ENCODE assay signal across 14 cellular contexts in genomic region chrX:49344496-49345175, GRCh38. TPM values are rescaled to one million over a fixed set of nuclear protein-coding genes. Genes with fewer than 3 reads are reported as not detected.
"Had no signal": no experiment of that assay in that cellular context is flagged by ENCODE, and none has a peak within 500 bp of the region (broad histone marks: within the 10 kb centered on the region; RNA-seq: fewer than 3 reads in every experiment).

No MANE protein-coding gene starts in this region.

RNA-seq across cellular contexts. Expression of gene GAGE13, which starts 13.3 kb away (rescaled TPM):
- total RNA-seq: activated B cell treated with CpG ODN at 0.5 μM for 24 hours; activated CD4-positive, alpha-beta memory T cell treated with anti-CD3 and anti-CD28 coated beads for 36 hours; activated CD4-positive, alpha-beta memory T cell treated with anti-CD3 and anti-CD28 coated beads, Interleukin-2, amount 10 ng/mL, durations not matched to agents 7 days and 5 days; activated CD4-positive, alpha-beta T cell treated with anti-CD3 and anti-CD28 coated beads for 36 hours; activated CD4-positive, alpha-beta T cell treated with anti-CD3 and anti-CD28 coated beads, Interleukin-2, amount 10 ng/mL, durations not matched to agents 7 days and 5 days; activated CD8-positive, alpha-beta memory T cell treated with anti-CD3 and anti-CD28 coated beads for 36 hours; activated CD8-positive, alpha-beta memory T cell treated with anti-CD3 and anti-CD28 coated beads, Interleukin-2, amount 10 ng/mL, durations not matched to agents 7 days and 5 days; activated CD8-positive, alpha-beta T cell treated with anti-CD3 and anti-CD28 coated beads for 36 hours; activated CD8-positive, alpha-beta T cell treated with anti-CD3 and anti-CD28 coated beads, Interleukin-2, amount 10 ng/mL, durations not matched to agents 7 days and 5 days; T-cell; T-helper 1 cell treated with Interleukin-12 subunit alpha and Interleukin-12 subunit beta and Interleukin-4 antibody, amounts not matched to agents 30 ng/mL and 1 ng/mL, for 36 hours; T-helper 17 cell; T-helper 2 cell treated with Interferon-gamma antibody and Interleukin-4, amounts not matched to agents 100 ng/mL and 5 ng/mL, for 36 hours; WTC11 had no signal

RNA-seq across cellular contexts. Expression of gene GAGE12J, which starts 22.8 kb away (rescaled TPM):
- total RNA-seq: activated B cell treated with CpG ODN at 0.5 μM for 24 hours; activated CD4-positive, alpha-beta memory T cell treated with anti-CD3 and anti-CD28 coated beads for 36 hours; activated CD4-positive, alpha-beta memory T cell treated with anti-CD3 and anti-CD28 coated beads, Interleukin-2, amount 10 ng/mL, durations not matched to agents 7 days and 5 days; activated CD4-positive, alpha-beta T cell treated with anti-CD3 and anti-CD28 coated beads for 36 hours; activated CD4-positive, alpha-beta T cell treated with anti-CD3 and anti-CD28 coated beads, Interleukin-2, amount 10 ng/mL, durations not matched to agents 7 days and 5 days; activated CD8-positive, alpha-beta memory T cell treated with anti-CD3 and anti-CD28 coated beads for 36 hours; activated CD8-positive, alpha-beta memory T cell treated with anti-CD3 and anti-CD28 coated beads, Interleukin-2, amount 10 ng/mL, durations not matched to agents 7 days and 5 days; activated CD8-positive, alpha-beta T cell treated with anti-CD3 and anti-CD28 coated beads for 36 hours; activated CD8-positive, alpha-beta T cell treated with anti-CD3 and anti-CD28 coated beads, Interleukin-2, amount 10 ng/mL, durations not matched to agents 7 days and 5 days; T-cell; T-helper 1 cell treated with Interleukin-12 subunit alpha and Interleukin-12 subunit beta and Interleukin-4 antibody, amounts not matched to agents 30 ng/mL and 1 ng/mL, for 36 hours; T-helper 17 cell; T-helper 2 cell treated with Interferon-gamma antibody and Interleukin-4, amounts not matched to agents 100 ng/mL and 5 ng/mL, for 36 hours; WTC11 had no signal

RNA-seq across cellular contexts. Expression of gene GAGE10, which starts 41.2 kb away (rescaled TPM):
- total RNA-seq: activated B cell treated with CpG ODN at 0.5 μM for 24 hours; activated CD4-positive, alpha-beta memory T cell treated with anti-CD3 and anti-CD28 coated beads for 36 hours; activated CD4-positive, alpha-beta memory T cell treated with anti-CD3 and anti-CD28 coated beads, Interleukin-2, amount 10 ng/mL, durations not matched to agents 7 days and 5 days; activated CD4-positive, alpha-beta T cell treated with anti-CD3 and anti-CD28 coated beads for 36 hours; activated CD4-positive, alpha-beta T cell treated with anti-CD3 and anti-CD28 coated beads, Interleukin-2, amount 10 ng/mL, durations not matched to agents 7 days and 5 days; activated CD8-positive, alpha-beta memory T cell treated with anti-CD3 and anti-CD28 coated beads for 36 hours; activated CD8-positive, alpha-beta memory T cell treated with anti-CD3 and anti-CD28 coated beads, Interleukin-2, amount 10 ng/mL, durations not matched to agents 7 days and 5 days; activated CD8-positive, alpha-beta T cell treated with anti-CD3 and anti-CD28 coated beads for 36 hours; activated CD8-positive, alpha-beta T cell treated with anti-CD3 and anti-CD28 coated beads, Interleukin-2, amount 10 ng/mL, durations not matched to agents 7 days and 5 days; T-helper 1 cell treated with Interleukin-12 subunit alpha and Interleukin-12 subunit beta and Interleukin-4 antibody, amounts not matched to agents 30 ng/mL and 1 ng/mL, for 36 hours; T-helper 17 cell; T-helper 2 cell treated with Interferon-gamma antibody and Interleukin-4, amounts not matched to agents 100 ng/mL and 5 ng/mL, for 36 hours; WTC11 had no signal
